17 cellular contexts compared by ENCODE assay signal in genomic region chr3:134928819-134929218, GRCh38.
A peak's percentile ranks its signal among the peaks of the same experiment; 100 is the strongest.
DNase-seq lines count a peak whose midpoint lies in the region; ATAC-seq, FAIRE-seq and TF ChIP-seq lines count a peak whose summit lies in the region.
"Had no signal": no experiment of that assay in that cellular context is flagged by ENCODE, and none has a peak within 500 bp of the region (broad histone marks: within the 10 kb centered on the region; RNA-seq: fewer than 3 reads in every experiment).

No MANE protein-coding gene starts in this region.

- SMC1A ChIA-PET in GM12878 (lab: Charles Lee; ENCODE audit: uncharacterized antibody, unreplicated experiment) = interaction anchor here (0.7 to 1.8 kb wide), 3 partner anchors 24 to 128 kb away, joined by 5 to 6 read pairs (median 6); no protein-coding TSS in a partner anchor

- H3K4me3 ChIP-seq in CD4-positive, CD25-positive, alpha-beta regulatory T cell (ENCODE audit: low read depth, low read length) = no peak overlapping the region
- no peak overlapping the region for H3K4me3 ChIP-seq in GM12878
- H3K4me3 ChIP-seq in HepG2 (replicated peaks in 1 of 3; ENCODE audit: insufficient read depth in 1 of 3, low read depth in 2 of 3, low read length in 3 of 3) = no peak overlapping the region
- no peak overlapping the region for H3K4me3 ChIP-seq in sigmoid colon
- H3K4me3 ChIP-seq: BLaER1 treated with 17β-estradiol and CSF1 and Interleukin-3, amounts not matched to agents 10 nM and 100 nM had no signal

- peaks cover 4% of the 10 kb centered on the region for H3K4me1 ChIP-seq in CD4-positive, CD25-positive, alpha-beta regulatory T cell (ENCODE audit: control insufficient read depth, insufficient read depth, low read length, poor library complexity, severe bottlenecking)
- H3K4me1 ChIP-seq in GM12878 (ENCODE audit: control insufficient read depth, insufficient read depth, low read length) (peaks cover 27% of the 10 kb centered on the region), HepG2 (ENCODE audit: insufficient read depth, low read length) (no peaks in the 10 kb centered on the region), sigmoid colon (peaks cover 0 to 44% (median 11%) of the 10 kb centered on the region in 4 donors)
- H3K4me1 ChIP-seq: BLaER1 treated with 17β-estradiol and CSF1 and Interleukin-3, amounts not matched to agents 10 nM and 100 nM had no signal

- CTCF ChIA-PET in GM12878 (lab: Yijun Ruan, JAX) (interaction anchor here (0.6 to 1.4 kb wide), 2 partner anchors 9 to 574 kb away, joined by 3 read pairs; no protein-coding TSS in a partner anchor), HepG2 (lab: Yijun Ruan, JAX; ENCODE audit: low intra/inter-chr PET ratio, low total read pairs) (no interaction called here)

- no peaks in the 10 kb centered on the region for H4K20me1 ChIP-seq in GM12878 (ENCODE audit: control insufficient read depth, insufficient read depth)
- H4K20me1 ChIP-seq in HepG2 (ENCODE audit: insufficient read depth, low read length) = no peaks in the 10 kb centered on the region
- H4K20me1 ChIP-seq: BLaER1 treated with 17β-estradiol and CSF1 and Interleukin-3, amounts not matched to agents 10 nM and 100 nM had no signal

- peak overlapping the region in 2 of 3 donors; percentile 57 to 84 for H3K27ac Mint-ChIP-seq in CD4-positive, CD25-positive, alpha-beta regulatory T cell
- H3K27ac Mint-ChIP-seq in activated naive CD4-positive, alpha-beta T cell treated with anti-CD3 and anti-CD28 coated beads, Interleukin-2, amount 50 U/mL, for 72 hours = peak overlapping the region in 1 of 2 donors; percentile 38
- H3K27ac Mint-ChIP-seq: CD4-positive, alpha-beta T cell had no signal

- intact Hi-C loops in GM12878 (cut with micrococcal nuclease; ENCODE audit: unreplicated experiment) (no loop called here), HepG2 (cut with micrococcal nuclease; ENCODE audit: unreplicated experiment) (no loop called here), sigmoid colon (cut with DNase I) (no loop called here)

- no peak overlapping the region for H3K27ac ChIP-seq in CD4-positive, CD25-positive, alpha-beta regulatory T cell (ENCODE audit: insufficient read depth, low read length, poor library complexity, severe bottlenecking)
- H3K27ac ChIP-seq in GM12878 (ENCODE audit: control insufficient read depth, insufficient read depth) (peak overlapping the region; percentile 65; the same call in 1 of the 2 replicates), HepG2 (ENCODE audit: extremely low read length, insufficient read depth, low read length) (no peak overlapping the region), sigmoid colon (peak overlapping the region in 1 of 4 donors; percentile 83)
- H3K27ac ChIP-seq: BLaER1 treated with 17β-estradiol and CSF1 and Interleukin-3, amounts not matched to agents 10 nM and 100 nM had no signal

- peak overlapping the region; percentile 66; the same call in 1 of the 2 replicates for H3K4me2 ChIP-seq in GM12878 (ENCODE audit: control insufficient read depth, insufficient read depth)
- no peak overlapping the region for H3K4me2 ChIP-seq in HepG2 (ENCODE audit: low read depth, low read length)
- H3K4me2 ChIP-seq: BLaER1 treated with 17β-estradiol and CSF1 and Interleukin-3, amounts not matched to agents 10 nM and 100 nM had no signal

- no peak overlapping the region for H2AFZ ChIP-seq in GM12878 (ENCODE audit: control insufficient read depth, low read depth, low read length)
- H2AFZ ChIP-seq in HepG2 (ENCODE audit: low read length) = no peak overlapping the region

- WGBS in GM12878 (ENCODE audit: insufficient coverage, insufficient replicate concordance, low lambda C conversion rate, missing lambda C conversion rate) = 42% methylated on average over 3 of the region's 3 CpGs
- 4% methylated on average over 3 of the region's 3 CpGs for WGBS in HepG2 (ENCODE audit: low lambda C conversion rate)
- WGBS in sigmoid colon, 2 donors = 35 to 82% methylated on average over 3 of the region's 3 CpGs

- no peak for DNase-seq in CD4-positive, CD25-positive, alpha-beta regulatory T cell
- DNase-seq in GM18507 (ENCODE audit: extremely low spot score, insufficient read length, low read depth) (no peak), KG1 (lab: John Stamatoyannopoulos, UW) (peak; percentile 12), GM12878 (ENCODE audit: low read depth, low spot score) (no peak), HepG2 (ENCODE audit: low spot score) (no peak), sigmoid colon (no peak)
- no peak for DNase-seq in activated naive CD4-positive, alpha-beta T cell treated with anti-CD3 and anti-CD28 coated beads, Interleukin-2, amount 50 U/mL, for 72 hours (ENCODE audit: low spot score in 2 of 2)
- DNase-seq: ACHN; Calu3; CD4-positive, alpha-beta T cell; DMS 273 treated with DMSO at 0.1 percent for 48 hours had no signal

- TF ChIP-seq RAD21 in GM12878 (IDR thresholded peaks at IDR 0.05; ENCODE audit: insufficient read depth, low read depth, low read length) (no peak), HepG2 (CRISPR knock-in tag; IDR thresholded peaks at IDR 0.05) (no peak)

- BruUV-seq in GM12878 (replicated peaks; lab: Mats Ljungman, UMichigan) = no TSS peak
- BruUV-seq in HepG2 (replicated peaks; lab: Mats Ljungman, UMichigan) = no TSS peak

- peaks cover 3 to 20% (median 12%) of the 10 kb centered on the region in 4 donors for H3K4me1 Mint-ChIP-seq in CD4-positive, CD25-positive, alpha-beta regulatory T cell

- TF ChIP-seq POLR2A in GM12878 (IDR thresholded peaks at IDR 0.05; ENCODE audit: low read depth, low read length) = no peak
- no peak for TF ChIP-seq POLR2A in HepG2 (IDR thresholded peaks at IDR 0.05; ENCODE audit: insufficient read depth in 1 of 2, low read depth in 2 of 2, low read length in 2 of 2)
- no peak for TF ChIP-seq POLR2A in sigmoid colon (IDR thresholded peaks at IDR 0.05)

- no peak for TF ChIP-seq EP300 in GM12878 (IDR thresholded peaks at IDR 0.05; ENCODE audit: borderline replicate concordance in 1 of 2, control insufficient read depth in 1 of 2, low read depth in 2 of 2, low read length in 2 of 2)
- TF ChIP-seq EP300 in HepG2 (IDR thresholded peaks at IDR 0.05; ENCODE audit: low read depth in 2 of 2, low read length in 2 of 2) = no peak
- no peak for TF ChIP-seq EP300 in HepG2 (CRISPR knock-in tag; IDR thresholded peaks at IDR 0.05; ENCODE audit: borderline replicate concordance)
- TF ChIP-seq EP300 in sigmoid colon (IDR thresholded peaks at IDR 0.05) = no peak

- FAIRE-seq in GM18507 (lab: Jason Lieb, UNC) (peak; percentile 64), GM12878 (lab: Jason Lieb, UNC) (no peak), HepG2 (lab: Jason Lieb, UNC) (no peak)
- FAIRE-seq: GM12892, GM19239, H54, HTR-8/SVneo had no signal

- no peaks in the 10 kb centered on the region for H3K36me3 ChIP-seq in CD4-positive, CD25-positive, alpha-beta regulatory T cell (ENCODE audit: control insufficient read depth, insufficient read depth, low read length)
- peaks cover 0 to 9% of the 10 kb centered on the region in 2 experiments; a peak in 2 of 4 replicates for H3K36me3 ChIP-seq in GM12878 (ENCODE audit: control insufficient read depth in 2 of 2, insufficient read depth in 2 of 2, low read length in 1 of 2)
- no peaks in the 10 kb centered on the region for H3K36me3 ChIP-seq in HepG2 (replicated peaks in 1 of 2; ENCODE audit: control insufficient read depth in 1 of 2, insufficient read depth in 2 of 2, low read length in 2 of 2)
- no peaks in the 10 kb centered on the region for H3K36me3 ChIP-seq in sigmoid colon
- H3K36me3 ChIP-seq: BLaER1 treated with 17β-estradiol and CSF1 and Interleukin-3, amounts not matched to agents 10 nM and 100 nM had no signal

- no peak overlapping the region for H3K4me3 Mint-ChIP-seq in CD4-positive, CD25-positive, alpha-beta regulatory T cell
- H3K4me3 Mint-ChIP-seq: CD4-positive, alpha-beta T cell had no signal

- no peaks in the 10 kb centered on the region for H3K36me3 Mint-ChIP-seq in CD4-positive, CD25-positive, alpha-beta regulatory T cell
- no peaks in the 10 kb centered on the region for H3K36me3 Mint-ChIP-seq in activated naive CD4-positive, alpha-beta T cell treated with anti-CD3 and anti-CD28 coated beads, Interleukin-2, amount 50 U/mL, for 72 hours

- in situ Hi-C loops in GM12878 (cut with MboI) (no loop called here), HepG2 (cut with HindIII; ENCODE audit: extremely low pct_ligation_motif_present, low pct_unique_long_range_greater_than_20kb) (no loop called here)

- RAD21 ChIA-PET in GM12878 (lab: Charles Lee; ENCODE audit: unreplicated experiment) = interaction anchor here (0.8 to 1.7 kb wide), 4 partner anchors 21 to 76 kb away, joined by 3 to 8 read pairs (median 3); no protein-coding TSS in a partner anchor

- H3K9me3 Mint-ChIP-seq in CD4-positive, CD25-positive, alpha-beta regulatory T cell = peaks cover 1 to 5% (median 2%) of the 10 kb centered on the region in 7 donors
- H3K9me3 Mint-ChIP-seq in activated naive CD4-positive, alpha-beta T cell treated with anti-CD3 and anti-CD28 coated beads, Interleukin-2, amount 50 U/mL, for 72 hours = peaks cover 0 to 4% of the 10 kb centered on the region in 2 donors
- H3K9me3 Mint-ChIP-seq: CD4-positive, alpha-beta T cell had no signal

- no peak for TF ChIP-seq CTCF in GM12878 (IDR thresholded peaks at IDR 0.05 in 2 of 3, conservative IDR thresholded peaks at IDR 0.05 in 1 of 3; ENCODE audit: control insufficient read depth in 2 of 3, extremely low read depth in 1 of 3, insufficient read depth in 1 of 3, low read depth in 3 of 3, low read length in 3 of 3)
- TF ChIP-seq CTCF in HepG2 (CRISPR knock-in tag; IDR thresholded peaks at IDR 0.05) = no peak
- TF ChIP-seq CTCF in sigmoid colon (IDR thresholded peaks at IDR 0.05) = no peak

- POLR2A ChIA-PET in GM12878 (lab: Charles Lee) (interaction anchor here (0.6 to 1.3 kb wide), 2 partner anchors 10 to 86 kb away, joined by 3 read pairs; no protein-coding TSS in a partner anchor), HepG2 (lab: Yijun Ruan, JAX) (no interaction called here)

- no peaks in the 10 kb centered on the region for H3K9me3 ChIP-seq in CD4-positive, CD25-positive, alpha-beta regulatory T cell (ENCODE audit: control insufficient read depth in 2 of 2, low read length in 2 of 2)
- peaks cover 1% of the 10 kb centered on the region; the same call in 2 of the 3 replicates for H3K9me3 ChIP-seq in GM12878 (replicated peaks; ENCODE audit: control insufficient read depth, insufficient read depth, low read length)
- H3K9me3 ChIP-seq in HepG2 (ENCODE audit: low read length) = no peaks in the 10 kb centered on the region
- peaks cover 0 to 3% (median 0%) of the 10 kb centered on the region in 4 donors for H3K9me3 ChIP-seq in sigmoid colon

- H3K27me3 Mint-ChIP-seq in CD4-positive, CD25-positive, alpha-beta regulatory T cell = no peaks in the 10 kb centered on the region
- H3K27me3 Mint-ChIP-seq: CD4-positive, alpha-beta T cell had no signal

- H3K79me2 ChIP-seq in GM12878 (ENCODE audit: control insufficient read depth, insufficient read depth, low read length) (peaks cover 1% of the 10 kb centered on the region), HepG2 (ENCODE audit: insufficient read depth, low read length) (no peaks in the 10 kb centered on the region)

- ATAC-seq in CD4-positive, CD25-positive, alpha-beta regulatory T cell (ENCODE audit: low read depth in 2 of 2) = no peak
- ATAC-seq in GM12878 (no peak), HepG2 (no peak)
- ATAC-seq in activated naive CD4-positive, alpha-beta T cell treated with anti-CD3 and anti-CD28 coated beads, Interleukin-2, amount 50 U/mL, for 72 hours = no peak
- ATAC-seq: HCT116 had no signal

- no peaks in the 10 kb centered on the region for H3K27me3 ChIP-seq in CD4-positive, CD25-positive, alpha-beta regulatory T cell (ENCODE audit: control insufficient read depth, insufficient read depth, low read length)
- no peaks in the 10 kb centered on the region for H3K27me3 ChIP-seq in GM12878 (replicated peaks in 1 of 2; ENCODE audit: control insufficient read depth in 2 of 2, insufficient read depth in 2 of 2, low read length in 1 of 2)
- H3K27me3 ChIP-seq in HepG2 (ENCODE audit: control insufficient read depth in 1 of 2, insufficient read depth in 2 of 2, low read length in 2 of 2) = no peaks in the 10 kb centered on the region; a peak in 1 of 5 replicates
- H3K27me3 ChIP-seq in sigmoid colon = no peaks in the 10 kb centered on the region
- H3K27me3 ChIP-seq: BLaER1 treated with 17β-estradiol and CSF1 and Interleukin-3, amounts not matched to agents 10 nM and 100 nM had no signal

- H3K9ac ChIP-seq in GM12878 (ENCODE audit: control insufficient read depth, insufficient read depth, low read length) (no peak overlapping the region), HepG2 (ENCODE audit: insufficient read depth, low read depth, low read length) (no peak overlapping the region)
- H3K9ac ChIP-seq: BLaER1 treated with 17β-estradiol and CSF1 and Interleukin-3, amounts not matched to agents 10 nM and 100 nM had no signal
